In the genomic region with DNA sequence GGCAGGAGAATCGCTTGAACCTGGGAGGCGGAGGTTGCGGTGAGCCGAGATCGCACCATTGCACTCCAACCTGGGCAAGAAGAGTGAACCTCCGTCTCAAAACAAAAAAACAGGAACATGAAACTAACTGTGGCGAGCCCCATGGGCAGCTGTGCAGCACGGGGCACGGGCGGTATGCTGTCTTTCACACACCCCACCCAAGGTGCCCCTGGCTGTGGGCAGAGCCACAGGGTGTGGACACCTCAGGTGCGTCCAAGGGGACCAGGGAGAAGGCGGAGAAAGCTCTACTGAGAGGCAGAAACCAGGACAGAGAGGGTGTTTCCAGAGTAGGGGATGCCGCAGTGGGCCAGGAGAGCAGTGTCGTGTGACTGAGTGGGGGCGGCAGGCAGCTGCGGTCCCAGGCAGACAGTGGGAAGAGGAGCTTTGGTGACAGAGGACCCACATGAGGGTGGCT, we compare ENCODE assay signal across 8 cellular contexts. TPM values are rescaled to one million over a fixed set of nuclear protein-coding genes. Genes with fewer than 3 reads are reported as not detected.
A peak's percentile ranks its signal among the peaks of the same experiment; 100 is the strongest.
DNase-seq lines count a peak whose midpoint lies in the region; ATAC-seq and TF ChIP-seq lines count a peak whose summit lies in the region.

No MANE protein-coding gene starts in this region.

- no peak overlapping the region for H4K8ac ChIP-seq in trophoblast cell (ENCODE audit: low read depth, low read length)

- TF ChIP-seq POLR2A in body of pancreas (IDR thresholded peaks at IDR 0.05), result no peak

- H4K20me1 ChIP-seq in Karpas-422 (ENCODE audit: insufficient read depth, low read depth, low read length), result no peaks in the 10 kb centered on the region

- H3K23ac ChIP-seq in trophoblast cell (ENCODE audit: low read length), result no peak overlapping the region

- ATAC-seq in GM18873 (IDR thresholded peaks at IDR 0.05; ENCODE audit: low FRiP score, unreplicated experiment) (peak; percentile 88), GM21825 (IDR thresholded peaks at IDR 0.05; ENCODE audit: unreplicated experiment) (peak; percentile 75), body of pancreas (no peak)

- no CpG with 5 or more reads among the region's 16 CpGs for WGBS in trophoblast cell (ENCODE audit: extremely low coverage, insufficient coverage, insufficient read length)
- WGBS in body of pancreas, 2 donors, result 93 to 98% methylated on average over 16 of the region's 16 CpGs

- H3K9me2 ChIP-seq in Karpas-422 (replicated peaks; ENCODE audit: insufficient read depth, low read length), result no peaks in the 10 kb centered on the region

- H4K12ac ChIP-seq in trophoblast cell (ENCODE audit: low read depth, low read length), result no peak overlapping the region

- DNase-seq in Karpas-422, result peak; percentile 87
- DNase-seq in trophoblast cell, result no peak
- no peak for DNase-seq in NK-92 (lab: John Stamatoyannopoulos, UW; ENCODE audit: unreplicated experiment)
- no peak for DNase-seq in MG63
- no peak for DNase-seq in AG08395 (ENCODE audit: low spot score)
- no peak for DNase-seq in body of pancreas

- no peak for TF ChIP-seq CTCF in body of pancreas (IDR thresholded peaks at IDR 0.05)

- H3K9me3 ChIP-seq in Karpas-422 (ENCODE audit: low read length) (no peaks in the 10 kb centered on the region), trophoblast cell (ENCODE audit: insufficient read depth, low read depth, low read length) (no peaks in the 10 kb centered on the region), MG63 (no peaks in the 10 kb centered on the region), body of pancreas (no peaks in the 10 kb centered on the region)

- H3K36me3 ChIP-seq in Karpas-422 (ENCODE audit: insufficient read depth, low read length) (no peaks in the 10 kb centered on the region), trophoblast cell (ENCODE audit: control insufficient read depth in 1 of 2, insufficient read depth in 2 of 2, low read length in 2 of 2) (peaks cover 26 to 31% of the 10 kb centered on the region in 2 experiments), MG63 (peaks cover 57% of the 10 kb centered on the region), body of pancreas (replicated peaks in 1 of 2; ENCODE audit: insufficient read depth in 1 of 2, low read depth in 2 of 2) (peaks cover 0 to 1% of the 10 kb centered on the region in 2 donors)

- H3K79me2 ChIP-seq in Karpas-422 (ENCODE audit: low read length) (peaks cover 4% of the 10 kb centered on the region; the same call in 1 of the 2 replicates), trophoblast cell (ENCODE audit: control insufficient read depth, insufficient read depth, low read length, poor library complexity) (no peaks in the 10 kb centered on the region)

- H3K14ac ChIP-seq in trophoblast cell (ENCODE audit: low read length), result no peak overlapping the region

- H3K4me1 ChIP-seq in Karpas-422 (ENCODE audit: low read length), result peaks cover 28% of the 10 kb centered on the region
- H3K4me1 ChIP-seq in trophoblast cell (ENCODE audit: control insufficient read depth in 1 of 2, insufficient read depth in 2 of 2, low read length in 2 of 2), result no peaks in the 10 kb centered on the region
- H3K4me1 ChIP-seq in body of pancreas, result peaks cover 10% of the 10 kb centered on the region

- H2BK120ac ChIP-seq in trophoblast cell (ENCODE audit: insufficient read depth, low read length, poor library complexity), result no peak overlapping the region

- H3K4me2 ChIP-seq in Karpas-422 (ENCODE audit: low read depth, low read length, poor library complexity, severe bottlenecking), result peak overlapping the region; percentile 82
- H3K4me2 ChIP-seq in trophoblast cell (ENCODE audit: low read length), result no peak overlapping the region

- no peak overlapping the region for H2AK5ac ChIP-seq in trophoblast cell (ENCODE audit: low read length)

- no peak overlapping the region for H3K4ac ChIP-seq in trophoblast cell (ENCODE audit: low read depth, low read length)

- no peak overlapping the region for H3K18ac ChIP-seq in trophoblast cell (ENCODE audit: low read length)

- H3K79me1 ChIP-seq in trophoblast cell (ENCODE audit: low read length), result no peaks in the 10 kb centered on the region

- H3K27me3 ChIP-seq in Karpas-422 (ENCODE audit: low read length), result no peaks in the 10 kb centered on the region
- H3K27me3 ChIP-seq in trophoblast cell (ENCODE audit: insufficient read depth, low read length), result no peaks in the 10 kb centered on the region
- no peaks in the 10 kb centered on the region for H3K27me3 ChIP-seq in MG63
- H3K27me3 ChIP-seq in body of pancreas, result no peaks in the 10 kb centered on the region

- H2BK12ac ChIP-seq in trophoblast cell (ENCODE audit: low read length), result no peak overlapping the region

- peak overlapping the region; percentile 71 for H3K9ac ChIP-seq in Karpas-422 (ENCODE audit: low read length)
- no peak overlapping the region for H3K9ac ChIP-seq in trophoblast cell (ENCODE audit: low read length)

- no peak overlapping the region for H2AFZ ChIP-seq in Karpas-422 (ENCODE audit: low read length)
- H2AFZ ChIP-seq in trophoblast cell (ENCODE audit: insufficient read depth, low read length, poor library complexity), result no peak overlapping the region

- no peak overlapping the region for H4K91ac ChIP-seq in trophoblast cell (ENCODE audit: low read depth, low read length)

- H3K4me3 ChIP-seq in Karpas-422 (ENCODE audit: low read length), result peak overlapping the region; percentile 57
- H3K4me3 ChIP-seq in trophoblast cell (ENCODE audit: low read depth, low read length), result peak overlapping the region; percentile 34
- H3K4me3 ChIP-seq in MG63, result no peak overlapping the region
- no peak overlapping the region for H3K4me3 ChIP-seq in body of pancreas

- intact Hi-C loops in body of pancreas (cut with DNase I), result no loop called here

- H3K27ac ChIP-seq in Karpas-422 (ENCODE audit: low read length) (peak overlapping the region; percentile 98), trophoblast cell (ENCODE audit: low read depth, low read length) (no peak overlapping the region), body of pancreas (peak overlapping the region in 2 of 4 donors; percentile 5 to 50)

- no peak overlapping the region for H2BK5ac ChIP-seq in trophoblast cell (ENCODE audit: low read depth, low read length, poor library complexity)

RNA-seq across cellular contexts. Expression of gene CARS2, which starts 29.8 kb away (rescaled TPM):
- 48.2 and 102 TPM in 2 replicates for total RNA-seq in Karpas-422 (2014; rRNA removed; shearing (Covaris generic); ENCODE audit: low replicate concordance)
- 31.3 and 31.8 TPM in 2 replicates for polyA plus RNA-seq in trophoblast cell (2013)
- total RNA-seq in MG63 (2014; rRNA removed; shearing (Covaris generic); ENCODE audit: low replicate concordance), result 147 and 177 TPM in 2 replicates
- total RNA-seq in body of pancreas, result 10 to 100 TPM; 30.1 to 43.5 TPM

RNA-seq across cellular contexts. Expression of gene ING1, which starts 37.4 kb away (rescaled TPM):
- 6.3 and 19.9 TPM in 2 replicates for total RNA-seq in Karpas-422 (2014; rRNA removed; shearing (Covaris generic); ENCODE audit: low replicate concordance)
- 21.1 and 21.2 TPM in 2 replicates for polyA plus RNA-seq in trophoblast cell (2013)
- 5.2 and 14.7 TPM in 2 replicates for total RNA-seq in MG63 (2014; rRNA removed; shearing (Covaris generic); ENCODE audit: low replicate concordance)
- 1 to 10 TPM; 3.4 to 4.6 TPM for total RNA-seq in body of pancreas

Comparison
In these comparisons a context has a peak if more than half of its experiments do, and no peak if none do; other contexts are left out.
1. H3K4me3 ChIP-seq: peak in Karpas-422 (single experiment) and trophoblast cell (single experiment); none in MG63 (single experiment) and body of pancreas (0 of 2).